1 cellular context compared by ENCODE assay signal in the genomic region with DNA sequence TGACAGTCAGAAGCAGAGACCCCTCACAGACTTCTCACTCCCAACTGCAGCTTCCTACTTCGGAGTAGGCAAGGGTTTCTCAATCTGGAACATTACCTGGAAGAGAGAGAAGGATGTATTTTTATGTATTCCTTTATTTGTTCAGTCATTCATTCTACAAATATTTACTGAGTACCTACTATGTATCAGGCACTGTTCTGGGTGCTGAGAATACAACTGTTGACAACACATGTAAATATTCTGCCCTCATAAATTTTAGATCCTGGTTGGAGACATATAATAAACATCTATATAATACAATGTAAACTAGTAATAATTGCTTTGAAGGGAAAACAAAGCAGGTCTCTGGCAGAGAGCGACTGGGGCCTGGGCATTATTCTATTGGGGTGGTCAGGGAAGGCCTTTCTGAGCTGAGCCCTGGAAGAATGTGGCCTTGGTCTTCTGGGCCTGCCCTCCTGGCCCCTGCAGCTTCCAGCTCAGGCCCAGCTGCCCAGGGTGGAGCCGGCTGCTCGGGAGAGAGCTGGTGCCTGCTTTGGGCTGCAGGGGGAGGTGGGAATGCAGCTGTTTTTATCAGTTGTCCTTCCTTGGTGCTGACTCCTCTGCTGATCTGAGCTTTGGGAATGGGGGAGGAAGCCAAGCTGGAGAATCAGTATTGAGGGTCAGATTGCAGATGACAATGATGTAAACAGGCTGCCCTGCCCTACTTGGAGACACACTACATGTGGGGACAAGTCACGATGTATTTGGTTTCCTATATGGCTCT.
TF ChIP-seq lines count a peak whose summit lies in the region.

No MANE protein-coding gene starts in this region.

TF ChIP-seq in IMR-90, 13 proteins besides CTCF, POLR2A, EP300 and RAD21:
- TF ChIP-seq NFE2L2 (IDR thresholded peaks at IDR 0.05; ENCODE audit: low read depth, low read length) (no peak), RFX5 (IDR thresholded peaks at IDR 0.05; ENCODE audit: low read depth, low read length) (no peak), MAFK (IDR thresholded peaks at IDR 0.05; ENCODE audit: low read depth, low read length) (no peak), MXI1 (IDR thresholded peaks at IDR 0.05; ENCODE audit: borderline replicate concordance, low read depth, low read length) (no peak), MAZ (IDR thresholded peaks at IDR 0.05; ENCODE audit: borderline replicate concordance, low read depth, low read length) (no peak), RCOR1 (IDR thresholded peaks at IDR 0.05; ENCODE audit: insufficient replicate concordance, low read length) (no peak), SMC3 (IDR thresholded peaks at IDR 0.05; ENCODE audit: low read depth, low read length) (no peak), CHD1 (IDR thresholded peaks at IDR 0.05; ENCODE audit: low read depth, low read length) (no peak), BHLHE40 (IDR thresholded peaks at IDR 0.05; ENCODE audit: low read depth, low read length) (no peak), CEBPB (IDR thresholded peaks at IDR 0.05; ENCODE audit: low read depth, low read length) (no peak)
- TF ChIP-seq, protein P1, sequence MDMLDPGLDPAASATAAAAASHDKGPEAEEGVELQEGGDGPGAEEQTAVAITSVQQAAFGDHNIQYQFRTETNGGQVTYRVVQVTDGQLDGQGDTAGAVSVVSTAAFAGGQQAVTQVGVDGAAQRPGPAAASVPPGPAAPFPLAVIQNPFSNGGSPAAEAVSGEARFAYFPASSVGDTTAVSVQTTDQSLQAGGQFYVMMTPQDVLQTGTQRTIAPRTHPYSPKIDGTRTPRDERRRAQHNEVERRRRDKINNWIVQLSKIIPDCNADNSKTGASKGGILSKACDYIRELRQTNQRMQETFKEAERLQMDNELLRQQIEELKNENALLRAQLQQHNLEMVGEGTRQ (IDR thresholded peaks at IDR 0.05; ENCODE audit: low read depth, low read length) = no peak
- TF ChIP-seq, protein P2, sequence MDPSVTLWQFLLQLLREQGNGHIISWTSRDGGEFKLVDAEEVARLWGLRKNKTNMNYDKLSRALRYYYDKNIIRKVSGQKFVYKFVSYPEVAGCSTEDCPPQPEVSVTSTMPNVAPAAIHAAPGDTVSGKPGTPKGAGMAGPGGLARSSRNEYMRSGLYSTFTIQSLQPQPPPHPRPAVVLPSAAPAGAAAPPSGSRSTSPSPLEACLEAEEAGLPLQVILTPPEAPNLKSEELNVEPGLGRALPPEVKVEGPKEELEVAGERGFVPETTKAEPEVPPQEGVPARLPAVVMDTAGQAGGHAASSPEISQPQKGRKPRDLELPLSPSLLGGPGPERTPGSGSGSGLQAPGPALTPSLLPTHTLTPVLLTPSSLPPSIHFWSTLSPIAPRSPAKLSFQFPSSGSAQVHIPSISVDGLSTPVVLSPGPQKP (IDR thresholded peaks at IDR 0.05; ENCODE audit: borderline replicate concordance, low read depth, low read length) = no peak
TF ChIP-seq in IMR-90: peak in this region for 0.
